Comparison of ENCODE assay signal across 1 cellular context in the genomic region with DNA sequence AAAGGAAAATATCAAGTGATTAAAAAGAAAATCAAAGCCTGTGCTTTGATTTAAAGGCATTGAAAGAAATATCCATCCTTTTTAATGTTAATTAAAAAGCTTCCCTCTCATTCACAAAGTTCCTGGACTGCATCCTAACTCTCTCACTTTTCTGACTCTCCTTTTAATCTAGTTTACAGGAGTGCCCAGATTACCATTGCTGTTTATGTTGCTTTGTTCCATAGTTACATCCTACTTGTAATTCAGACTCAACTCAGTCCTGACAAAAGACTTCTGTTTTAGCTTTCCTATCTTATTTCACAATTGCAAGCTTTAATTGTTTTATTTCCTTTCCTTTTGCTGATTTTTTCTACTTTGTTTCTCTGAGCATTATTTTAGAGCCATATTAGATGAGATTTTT.
TF ChIP-seq lines count a peak whose summit lies in the region.

No MANE protein-coding gene starts in this region.

TF ChIP-seq in H1, 55 proteins besides CTCF, POLR2A, EP300 and RAD21:
- TF ChIP-seq CBX8 (IDR thresholded peaks at IDR 0.05; ENCODE audit: borderline replicate concordance, low read depth, low read length) (no peak), ASH2L (IDR thresholded peaks at IDR 0.05; ENCODE audit: low read length) (no peak), JUND (IDR thresholded peaks at IDR 0.05; ENCODE audit: low read length) (no peak)
- TF ChIP-seq, protein P1, sequence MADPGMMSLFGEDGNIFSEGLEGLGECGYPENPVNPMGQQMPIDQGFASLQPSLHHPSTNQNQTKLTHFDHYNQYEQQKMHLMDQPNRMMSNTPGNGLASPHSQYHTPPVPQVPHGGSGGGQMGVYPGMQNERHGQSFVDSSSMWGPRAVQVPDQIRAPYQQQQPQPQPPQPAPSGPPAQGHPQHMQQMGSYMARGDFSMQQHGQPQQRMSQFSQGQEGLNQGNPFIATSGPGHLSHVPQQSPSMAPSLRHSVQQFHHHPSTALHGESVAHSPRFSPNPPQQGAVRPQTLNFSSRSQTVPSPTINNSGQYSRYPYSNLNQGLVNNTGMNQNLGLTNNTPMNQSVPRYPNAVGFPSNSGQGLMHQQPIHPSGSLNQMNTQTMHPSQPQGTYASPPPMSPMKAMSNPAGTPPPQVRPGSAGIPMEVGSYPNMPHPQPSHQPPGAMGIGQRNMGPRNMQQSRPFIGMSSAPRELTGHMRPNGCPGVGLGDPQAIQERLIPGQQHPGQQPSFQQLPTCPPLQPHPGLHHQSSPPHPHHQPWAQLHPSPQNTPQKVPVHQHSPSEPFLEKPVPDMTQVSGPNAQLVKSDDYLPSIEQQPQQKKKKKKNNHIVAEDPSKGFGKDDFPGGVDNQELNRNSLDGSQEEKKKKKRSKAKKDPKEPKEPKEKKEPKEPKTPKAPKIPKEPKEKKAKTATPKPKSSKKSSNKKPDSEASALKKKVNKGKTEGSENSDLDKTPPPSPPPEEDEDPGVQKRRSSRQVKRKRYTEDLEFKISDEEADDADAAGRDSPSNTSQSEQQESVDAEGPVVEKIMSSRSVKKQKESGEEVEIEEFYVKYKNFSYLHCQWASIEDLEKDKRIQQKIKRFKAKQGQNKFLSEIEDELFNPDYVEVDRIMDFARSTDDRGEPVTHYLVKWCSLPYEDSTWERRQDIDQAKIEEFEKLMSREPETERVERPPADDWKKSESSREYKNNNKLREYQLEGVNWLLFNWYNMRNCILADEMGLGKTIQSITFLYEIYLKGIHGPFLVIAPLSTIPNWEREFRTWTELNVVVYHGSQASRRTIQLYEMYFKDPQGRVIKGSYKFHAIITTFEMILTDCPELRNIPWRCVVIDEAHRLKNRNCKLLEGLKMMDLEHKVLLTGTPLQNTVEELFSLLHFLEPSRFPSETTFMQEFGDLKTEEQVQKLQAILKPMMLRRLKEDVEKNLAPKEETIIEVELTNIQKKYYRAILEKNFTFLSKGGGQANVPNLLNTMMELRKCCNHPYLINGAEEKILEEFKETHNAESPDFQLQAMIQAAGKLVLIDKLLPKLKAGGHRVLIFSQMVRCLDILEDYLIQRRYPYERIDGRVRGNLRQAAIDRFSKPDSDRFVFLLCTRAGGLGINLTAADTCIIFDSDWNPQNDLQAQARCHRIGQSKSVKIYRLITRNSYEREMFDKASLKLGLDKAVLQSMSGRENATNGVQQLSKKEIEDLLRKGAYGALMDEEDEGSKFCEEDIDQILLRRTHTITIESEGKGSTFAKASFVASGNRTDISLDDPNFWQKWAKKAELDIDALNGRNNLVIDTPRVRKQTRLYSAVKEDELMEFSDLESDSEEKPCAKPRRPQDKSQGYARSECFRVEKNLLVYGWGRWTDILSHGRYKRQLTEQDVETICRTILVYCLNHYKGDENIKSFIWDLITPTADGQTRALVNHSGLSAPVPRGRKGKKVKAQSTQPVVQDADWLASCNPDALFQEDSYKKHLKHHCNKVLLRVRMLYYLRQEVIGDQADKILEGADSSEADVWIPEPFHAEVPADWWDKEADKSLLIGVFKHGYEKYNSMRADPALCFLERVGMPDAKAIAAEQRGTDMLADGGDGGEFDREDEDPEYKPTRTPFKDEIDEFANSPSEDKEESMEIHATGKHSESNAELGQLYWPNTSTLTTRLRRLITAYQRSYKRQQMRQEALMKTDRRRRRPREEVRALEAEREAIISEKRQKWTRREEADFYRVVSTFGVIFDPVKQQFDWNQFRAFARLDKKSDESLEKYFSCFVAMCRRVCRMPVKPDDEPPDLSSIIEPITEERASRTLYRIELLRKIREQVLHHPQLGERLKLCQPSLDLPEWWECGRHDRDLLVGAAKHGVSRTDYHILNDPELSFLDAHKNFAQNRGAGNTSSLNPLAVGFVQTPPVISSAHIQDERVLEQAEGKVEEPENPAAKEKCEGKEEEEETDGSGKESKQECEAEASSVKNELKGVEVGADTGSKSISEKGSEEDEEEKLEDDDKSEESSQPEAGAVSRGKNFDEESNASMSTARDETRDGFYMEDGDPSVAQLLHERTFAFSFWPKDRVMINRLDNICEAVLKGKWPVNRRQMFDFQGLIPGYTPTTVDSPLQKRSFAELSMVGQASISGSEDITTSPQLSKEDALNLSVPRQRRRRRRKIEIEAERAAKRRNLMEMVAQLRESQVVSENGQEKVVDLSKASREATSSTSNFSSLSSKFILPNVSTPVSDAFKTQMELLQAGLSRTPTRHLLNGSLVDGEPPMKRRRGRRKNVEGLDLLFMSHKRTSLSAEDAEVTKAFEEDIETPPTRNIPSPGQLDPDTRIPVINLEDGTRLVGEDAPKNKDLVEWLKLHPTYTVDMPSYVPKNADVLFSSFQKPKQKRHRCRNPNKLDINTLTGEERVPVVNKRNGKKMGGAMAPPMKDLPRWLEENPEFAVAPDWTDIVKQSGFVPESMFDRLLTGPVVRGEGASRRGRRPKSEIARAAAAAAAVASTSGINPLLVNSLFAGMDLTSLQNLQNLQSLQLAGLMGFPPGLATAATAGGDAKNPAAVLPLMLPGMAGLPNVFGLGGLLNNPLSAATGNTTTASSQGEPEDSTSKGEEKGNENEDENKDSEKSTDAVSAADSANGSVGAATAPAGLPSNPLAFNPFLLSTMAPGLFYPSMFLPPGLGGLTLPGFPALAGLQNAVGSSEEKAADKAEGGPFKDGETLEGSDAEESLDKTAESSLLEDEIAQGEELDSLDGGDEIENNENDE (IDR thresholded peaks at IDR 0.05; ENCODE audit: insufficient replicate concordance, low read length): no peak
- TF ChIP-seq, protein P2, sequence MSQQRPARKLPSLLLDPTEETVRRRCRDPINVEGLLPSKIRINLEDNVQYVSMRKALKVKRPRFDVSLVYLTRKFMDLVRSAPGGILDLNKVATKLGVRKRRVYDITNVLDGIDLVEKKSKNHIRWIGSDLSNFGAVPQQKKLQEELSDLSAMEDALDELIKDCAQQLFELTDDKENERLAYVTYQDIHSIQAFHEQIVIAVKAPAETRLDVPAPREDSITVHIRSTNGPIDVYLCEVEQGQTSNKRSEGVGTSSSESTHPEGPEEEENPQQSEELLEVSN (IDR thresholded peaks at IDR 0.05): no peak
